In genomic region chr16:15955425-15955824, GRCh38 we compare ENCODE assay signal across 16 cellular contexts. TPM values are rescaled to one million over a fixed set of nuclear protein-coding genes. Genes with fewer than 3 reads are reported as not detected.
DNase-seq lines count a peak whose midpoint lies in the region; ATAC-seq, FAIRE-seq and TF ChIP-seq lines count a peak whose summit lies in the region.
"Had no signal": no experiment of that assay in that cellular context is flagged by ENCODE, and none has a peak within 500 bp of the region (broad histone marks: within the 10 kb centered on the region; RNA-seq: fewer than 3 reads in every experiment).

No MANE protein-coding gene starts in this region.

- TF ChIP-seq POLR2A in A549 (IDR thresholded peaks at IDR 0.05; ENCODE audit: low read length), result no peak

- no peak overlapping the region for H2AFZ ChIP-seq in OCI-LY7 (ENCODE audit: low read length)

- TF ChIP-seq RAD21 in A549 (conservative IDR thresholded peaks at IDR 0.05 in 1 of 2, IDR thresholded peaks at IDR 0.05 in 1 of 2), result no peak

- peak overlapping the region in 1 of 2 experiments; percentile 100; a peak in 2 of 6 replicates for H3K27ac ChIP-seq in A549
- peak overlapping the region; percentile 22 for H3K27ac ChIP-seq in CD4-positive, alpha-beta memory T cell (ENCODE audit: low read depth, low read length)
- no peak overlapping the region for H3K27ac ChIP-seq in OCI-LY7 (ENCODE audit: low read depth, low read length, poor library complexity, severe bottlenecking)
- peak overlapping the region in 1 of 2 donors; percentile 0 for H3K27ac ChIP-seq in right atrium auricular region
- H3K27ac ChIP-seq: cardiac muscle cell had no signal

- peaks cover 46 to 89% (median 72%) of the 10 kb centered on the region in 4 donors for H3K4me1 Mint-ChIP-seq in CD4-positive, alpha-beta memory T cell
- H3K4me1 Mint-ChIP-seq in activated CD8-positive, alpha-beta T cell treated with anti-CD3 and anti-CD28 coated beads, Interleukin-2, amount 10 ng/mL, durations not matched to agents 7 days and 5 days (ENCODE audit: low read depth), result peaks cover 82% of the 10 kb centered on the region
- peaks cover 52% of the 10 kb centered on the region for H3K4me1 Mint-ChIP-seq in memory B cell

- peak overlapping the region; percentile 31 to 94 (median 89) for H3K27ac Mint-ChIP-seq in CD4-positive, alpha-beta memory T cell
- peak overlapping the region; percentile 45 for H3K27ac Mint-ChIP-seq in activated CD8-positive, alpha-beta T cell treated with anti-CD3 and anti-CD28 coated beads, Interleukin-2, amount 10 ng/mL, durations not matched to agents 7 days and 5 days
- peak overlapping the region; percentile 96 for H3K27ac Mint-ChIP-seq in memory B cell
- H3K27ac Mint-ChIP-seq: progenitor cell of endocrine pancreas had no signal

- 85% methylated on average over 4 of the region's 4 CpGs for WGBS in A549 (ENCODE audit: missing lambda C conversion rate)

- no peak for TF ChIP-seq EP300 in A549 (IDR thresholded peaks at IDR 0.05)

- DNase-seq in A549 (ENCODE audit: low read depth in 1 of 2, low spot score in 1 of 2) (no peak), memory B cell (ENCODE audit: low spot score in 2 of 2) (no peak), NCI-H1105 treated with DMSO at 0.1 percent for 48 hours (lab: John Stamatoyannopoulos, UW) (no peak), OCI-LY7 (ENCODE audit: low spot score) (no peak), right atrium auricular region (ENCODE audit: low spot score) (no peak)
- no peak for DNase-seq in CD4-positive, alpha-beta memory T cell
- DNase-seq in activated CD8-positive, alpha-beta T cell treated with anti-CD3 and anti-CD28 coated beads, Interleukin-2, amount 10 ng/mL, durations not matched to agents 7 days and 5 days, result no peak
- DNase-seq: activated CD4-positive, alpha-beta T cell treated with anti-CD3 and anti-CD28 coated beads for 4 hours; DMS53; effector CD8-positive, alpha-beta T cell; left colon; NCI-H1436 treated with DMSO at 0.1 percent for 48 hours; NCI-H226; NK-92 treated with Interleukin-12 subunit alpha and Interleukin-12 subunit beta, amount 100 ng/mL, for 24 hours had no signal

- H3K79me2 ChIP-seq in OCI-LY7 (ENCODE audit: insufficient read depth, low read depth, low read length), result peaks cover 100% of the 10 kb centered on the region

- H3K36me3 ChIP-seq in CD4-positive, alpha-beta memory T cell (ENCODE audit: insufficient read depth, low read length), result no peaks in the 10 kb centered on the region
- H3K36me3 ChIP-seq in OCI-LY7 (ENCODE audit: insufficient read depth, low read length) (peaks cover 39% of the 10 kb centered on the region), right atrium auricular region (no peaks in the 10 kb centered on the region)
- H3K36me3 ChIP-seq: cardiac muscle cell had no signal

- no TSS peak for BruUV-seq in OCI-LY7 (replicated peaks; lab: Mats Ljungman, UMichigan)

- no peaks in the 10 kb centered on the region for H3K27me3 ChIP-seq in CD4-positive, alpha-beta memory T cell (ENCODE audit: insufficient read depth, low read length)
- no peaks in the 10 kb centered on the region for H3K27me3 ChIP-seq in right atrium auricular region
- H3K27me3 ChIP-seq: cardiac muscle cell had no signal

- ATAC-seq in A549, result no peak
- ATAC-seq in activated CD8-positive, alpha-beta T cell treated with anti-CD3 and anti-CD28 coated beads, Interleukin-2, amount 10 ng/mL, durations not matched to agents 7 days and 5 days, result no peak
- ATAC-seq in memory B cell (ENCODE audit: low read depth), result no peak
- ATAC-seq: left colon had no signal

- CTCF ChIA-PET in A549 (lab: Yijun Ruan, JAX) (interaction anchor here (0.8 kb wide), 1 partner anchor 80 kb away, joined by 3 read pairs; no protein-coding TSS in a partner anchor), OCI-LY7 (lab: Charles Lee; ENCODE audit: unreplicated experiment) (no interaction called here)
- CTCF ChIA-PET in CD4-positive, alpha-beta memory T cell (lab: Charles Lee; ENCODE audit: partially characterized antibody), result no interaction called here
- CTCF ChIA-PET in activated CD8-positive, alpha-beta T cell treated with anti-CD3 and anti-CD28 coated beads, Interleukin-2, amount 10 ng/mL, durations not matched to agents 7 days and 5 days (lab: Charles Lee), result no interaction called here

- peaks cover 80% of the 10 kb centered on the region for H3K4me1 ChIP-seq in A549
- peaks cover 95% of the 10 kb centered on the region for H3K4me1 ChIP-seq in CD4-positive, alpha-beta memory T cell (ENCODE audit: insufficient read depth, low read length)
- peaks cover 33% of the 10 kb centered on the region for H3K4me1 ChIP-seq in OCI-LY7 (ENCODE audit: insufficient read depth, low read length, poor library complexity, severe bottlenecking)
- H3K4me1 ChIP-seq in right atrium auricular region, result peaks cover 0 to 20% of the 10 kb centered on the region in 2 donors

- no peak for FAIRE-seq in A549 (lab: Jason Lieb, UNC)

- intact Hi-C loops in CD4-positive, alpha-beta memory T cell (cut with micrococcal nuclease), result no loop called here
- intact Hi-C loops in OCI-LY7 (cut with micrococcal nuclease; ENCODE audit: unreplicated experiment), result no loop called here

- POLR2A ChIA-PET in A549 (lab: Yijun Ruan, JAX) (interaction anchor here (1.7 kb wide), 1 partner anchor 67 kb away, joined by 4 read pairs; no protein-coding TSS in a partner anchor), OCI-LY7 (lab: Charles Lee) (no interaction called here)
- POLR2A ChIA-PET in CD4-positive, alpha-beta memory T cell (lab: Charles Lee; ENCODE audit: partially characterized antibody), result no interaction called here
- POLR2A ChIA-PET in activated CD8-positive, alpha-beta T cell treated with anti-CD3 and anti-CD28 coated beads, Interleukin-2, amount 10 ng/mL, durations not matched to agents 7 days and 5 days (lab: Charles Lee), result no interaction called here

- no peaks in the 10 kb centered on the region for H3K9me2 ChIP-seq in OCI-LY7 (ENCODE audit: insufficient read depth, low read length)

- H4K20me1 ChIP-seq in OCI-LY7 (ENCODE audit: insufficient read depth, low read length), result 0 out of 2 replicates have a peak, but pooled peaks cover 5% of the 10 kb centered on the region

- H3K36me3 Mint-ChIP-seq in CD4-positive, alpha-beta memory T cell, result peaks cover 2 to 14% of the 10 kb centered on the region in 2 donors
- H3K36me3 Mint-ChIP-seq in activated CD8-positive, alpha-beta T cell treated with anti-CD3 and anti-CD28 coated beads, Interleukin-2, amount 10 ng/mL, durations not matched to agents 7 days and 5 days (ENCODE audit: low read depth), result peaks cover 44% of the 10 kb centered on the region
- H3K36me3 Mint-ChIP-seq in memory B cell, result peaks cover 6% of the 10 kb centered on the region

- H3K9me3 Mint-ChIP-seq in CD4-positive, alpha-beta memory T cell, result no peaks in the 10 kb centered on the region
- no peaks in the 10 kb centered on the region for H3K9me3 Mint-ChIP-seq in activated CD8-positive, alpha-beta T cell treated with anti-CD3 and anti-CD28 coated beads, Interleukin-2, amount 10 ng/mL, durations not matched to agents 7 days and 5 days (ENCODE audit: insufficient read depth)
- H3K9me3 Mint-ChIP-seq in memory B cell, result peaks cover 2% of the 10 kb centered on the region

- TF ChIP-seq CTCF in A549 (IDR thresholded peaks at IDR 0.05), result no peak
- TF ChIP-seq CTCF in OCI-LY7 (conservative IDR thresholded peaks at IDR 0.05; ENCODE audit: low read length), result no peak
- TF ChIP-seq CTCF in right atrium auricular region (IDR thresholded peaks at IDR 0.05), result no peak

- H3K9me3 ChIP-seq in A549 (no peaks in the 10 kb centered on the region), OCI-LY7 (ENCODE audit: low read length) (no peaks in the 10 kb centered on the region), right atrium auricular region (no peaks in the 10 kb centered on the region)
- no peaks in the 10 kb centered on the region for H3K9me3 ChIP-seq in CD4-positive, alpha-beta memory T cell (ENCODE audit: control insufficient read depth in 1 of 2, low read length in 2 of 2)

- H3K4me2 ChIP-seq in A549 (no peak overlapping the region), OCI-LY7 (ENCODE audit: low read length) (no peak overlapping the region)

- peak overlapping the region in 3 of 8 donors; percentile 58 to 69 (median 63) for H3K4me3 Mint-ChIP-seq in CD4-positive, alpha-beta memory T cell
- H3K4me3 Mint-ChIP-seq in activated CD8-positive, alpha-beta T cell treated with anti-CD3 and anti-CD28 coated beads, Interleukin-2, amount 10 ng/mL, durations not matched to agents 7 days and 5 days, result no peak overlapping the region
- H3K4me3 Mint-ChIP-seq in memory B cell, result no peak overlapping the region

- H3K4me3 ChIP-seq in A549 (no peak overlapping the region), OCI-LY7 (ENCODE audit: low read depth, low read length, poor library complexity, severe bottlenecking) (no peak overlapping the region), right atrium auricular region (no peak overlapping the region)
- no peak overlapping the region for H3K4me3 ChIP-seq in CD4-positive, alpha-beta memory T cell (ENCODE audit: low read length in 2 of 2)
- H3K4me3 ChIP-seq: cardiac muscle cell had no signal

- H3K27me3 Mint-ChIP-seq in CD4-positive, alpha-beta memory T cell, result no peaks in the 10 kb centered on the region
- H3K27me3 Mint-ChIP-seq in activated CD8-positive, alpha-beta T cell treated with anti-CD3 and anti-CD28 coated beads, Interleukin-2, amount 10 ng/mL, durations not matched to agents 7 days and 5 days (ENCODE audit: low read depth), result no peaks in the 10 kb centered on the region
- no peaks in the 10 kb centered on the region for H3K27me3 Mint-ChIP-seq in memory B cell
- H3K27me3 Mint-ChIP-seq: progenitor cell of endocrine pancreas had no signal

TF ChIP-seq in A549, 52 proteins besides CTCF, POLR2A, EP300 and RAD21:
- TF ChIP-seq CBX2 (IDR thresholded peaks at IDR 0.05; ENCODE audit: borderline replicate concordance, low read depth) (no peak), KDM1A (IDR thresholded peaks at IDR 0.05; ENCODE audit: low read depth) (peak; percentile 59; the same call in 1 of the 2 replicates)

RNA-seq across cellular contexts. Expression of gene ABCC1, which starts 6.0 kb away (rescaled TPM):
- polyA plus RNA-seq in A549 (2011; rRNA removed) (56.5 and 108 TPM in 2 replicates), A549 (2017; fragmentation: RNase III; extraction: RNeasy Plus Mini Kit Qiagen cat#74134 plus additional on column Dnase treatment) (86.7 to 93.8 TPM (median 90.7 TPM) in 3 replicates)
- polyA plus RNA-seq in A549 (2012; cell fraction: cytosol; rRNA removed), result 59.3 and 77.9 TPM in 2 replicates
- 184 and 231 TPM in 2 replicates for polyA plus RNA-seq in A549 (2012; cell fraction: nucleus; rRNA removed)
- 359 and 414 TPM in 2 replicates for polyA minus RNA-seq in A549 (2011; rRNA and poly(A)+ RNA removed)
- 10 to 100 TPM; 57.3 to 69.9 TPM for total RNA-seq in CD4-positive, alpha-beta memory T cell
- polyA plus RNA-seq in CD4-positive, alpha-beta memory T cell, result 10 to 100 TPM in 1 of 2 donors, 1 to 10 TPM in 1; 1.9 to 11.0 TPM
- 10 to 100 TPM; 46.0 to 46.9 TPM for total RNA-seq in activated CD8-positive, alpha-beta T cell treated with anti-CD3 and anti-CD28 coated beads, Interleukin-2, amount 10 ng/mL, durations not matched to agents 7 days and 5 days
- 39.9 and 43.3 TPM in 2 replicates for total RNA-seq in OCI-LY7 (2014; rRNA removed; shearing (Covaris generic))
- total RNA-seq in OCI-LY7 (2022) (71.8 and 72.8 TPM in 2 replicates), right atrium auricular region (10 to 100 TPM; 15.2 to 27.5 TPM)

Comparison
In these comparisons a context has a peak if more than half of its experiments do, and no peak if none do; other contexts are left out.
1. H3K27ac Mint-ChIP-seq: peak in every context shown above with its lines; median percentile 96 in memory B cell; 89 in CD4-positive, alpha-beta memory T cell; 45 in activated CD8-positive, alpha-beta T cell treated with anti-CD3 and anti-CD28 coated beads, Interleukin-2, amount 10 ng/mL, durations not matched to agents 7 days and 5 days.